ENCODE assay signal across 1 cellular context in the genomic region with DNA sequence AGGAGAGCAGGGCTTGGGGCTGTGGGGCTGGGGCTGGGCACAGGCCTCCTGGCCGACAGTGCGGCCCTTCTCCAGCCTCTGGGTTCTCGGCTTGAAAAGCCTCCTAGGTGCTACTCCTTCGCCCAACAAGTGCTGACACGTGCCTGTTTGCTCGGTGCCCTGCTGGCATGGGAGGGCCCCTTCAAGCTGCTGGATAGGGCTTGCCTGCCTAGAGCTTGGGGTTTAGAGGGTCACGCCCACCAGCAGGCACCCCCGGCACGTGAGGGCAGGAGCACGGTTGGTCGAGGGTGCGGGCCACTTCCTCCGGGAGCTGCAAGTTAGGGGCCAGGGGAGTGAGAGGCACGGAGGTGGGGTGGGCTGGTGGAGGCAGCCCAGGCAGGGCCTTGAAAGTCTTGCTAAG.
TF ChIP-seq lines count a peak whose summit lies in the region.

No MANE protein-coding gene starts in this region.

TF ChIP-seq in WTC11, 78 proteins besides CTCF, POLR2A, EP300 and RAD21:
- no peak for TF ChIP-seq ARID4B (CRISPR knock-in tag; IDR thresholded peaks at IDR 0.05; ENCODE audit: borderline replicate concordance)
- TF ChIP-seq PRRX2 (CRISPR knock-in tag; IDR thresholded peaks at IDR 0.05), result no peak
- TF ChIP-seq, protein P1, sequence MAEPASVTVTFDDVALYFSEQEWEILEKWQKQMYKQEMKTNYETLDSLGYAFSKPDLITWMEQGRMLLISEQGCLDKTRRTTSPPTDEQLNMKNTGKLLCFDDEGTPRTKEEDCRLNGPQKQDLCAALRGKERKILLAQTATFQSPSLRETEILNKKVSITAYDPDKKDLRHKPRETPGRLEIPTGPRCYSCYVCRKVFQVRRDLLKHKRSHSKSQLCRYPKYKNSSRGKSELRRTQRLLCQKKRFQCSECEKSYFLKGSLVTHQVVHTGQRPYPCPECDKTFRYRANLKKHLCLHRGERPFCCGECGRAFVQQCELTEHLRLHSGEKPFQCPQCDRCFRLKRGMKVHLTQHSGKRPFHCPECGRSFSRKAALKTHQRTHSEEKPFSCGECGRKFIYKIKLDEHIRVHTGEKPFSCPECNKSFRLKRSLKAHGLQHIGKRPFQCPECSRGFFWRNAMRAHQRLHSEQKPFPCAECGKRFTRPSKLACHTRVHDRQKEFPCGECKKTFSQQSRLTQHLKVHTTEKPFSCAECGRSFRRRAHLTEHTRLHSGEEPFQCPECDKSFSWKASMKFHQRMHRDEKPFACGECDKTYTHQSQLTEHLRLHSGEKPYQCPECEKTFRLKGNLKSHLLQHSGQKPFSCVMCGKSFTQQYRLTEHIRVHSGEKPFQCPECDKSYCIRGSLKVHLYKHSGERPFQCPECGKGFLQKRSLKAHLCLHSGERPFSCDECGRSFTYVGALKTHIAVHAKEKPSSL (CRISPR knock-in tag; conservative IDR thresholded peaks at IDR 0.05), result no peak
- TF ChIP-seq, protein P2, sequence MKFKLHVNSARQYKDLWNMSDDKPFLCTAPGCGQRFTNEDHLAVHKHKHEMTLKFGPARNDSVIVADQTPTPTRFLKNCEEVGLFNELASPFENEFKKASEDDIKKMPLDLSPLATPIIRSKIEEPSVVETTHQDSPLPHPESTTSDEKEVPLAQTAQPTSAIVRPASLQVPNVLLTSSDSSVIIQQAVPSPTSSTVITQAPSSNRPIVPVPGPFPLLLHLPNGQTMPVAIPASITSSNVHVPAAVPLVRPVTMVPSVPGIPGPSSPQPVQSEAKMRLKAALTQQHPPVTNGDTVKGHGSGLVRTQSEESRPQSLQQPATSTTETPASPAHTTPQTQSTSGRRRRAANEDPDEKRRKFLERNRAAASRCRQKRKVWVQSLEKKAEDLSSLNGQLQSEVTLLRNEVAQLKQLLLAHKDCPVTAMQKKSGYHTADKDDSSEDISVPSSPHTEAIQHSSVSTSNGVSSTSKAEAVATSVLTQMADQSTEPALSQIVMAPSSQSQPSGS (CRISPR knock-in tag; IDR thresholded peaks at IDR 0.05; ENCODE audit: borderline replicate concordance, low read depth), result no peak
- no peak for TF ChIP-seq SMAD3 (CRISPR knock-in tag; IDR thresholded peaks at IDR 0.05; ENCODE audit: borderline replicate concordance)
- no peak for TF ChIP-seq SP1 (CRISPR knock-in tag; conservative IDR thresholded peaks at IDR 0.05)
- no peak for TF ChIP-seq ATF6 (CRISPR knock-in tag; IDR thresholded peaks at IDR 0.05)
- TF ChIP-seq, protein P3, sequence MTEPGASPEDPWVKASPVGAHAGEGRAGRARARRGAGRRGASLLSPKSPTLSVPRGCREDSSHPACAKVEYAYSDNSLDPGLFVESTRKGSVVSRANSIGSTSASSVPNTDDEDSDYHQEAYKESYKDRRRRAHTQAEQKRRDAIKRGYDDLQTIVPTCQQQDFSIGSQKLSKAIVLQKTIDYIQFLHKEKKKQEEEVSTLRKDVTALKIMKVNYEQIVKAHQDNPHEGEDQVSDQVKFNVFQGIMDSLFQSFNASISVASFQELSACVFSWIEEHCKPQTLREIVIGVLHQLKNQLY (CRISPR knock-in tag; IDR thresholded peaks at IDR 0.05), result no peak
- TF ChIP-seq ZNF532 (CRISPR knock-in tag; IDR thresholded peaks at IDR 0.05; ENCODE audit: borderline replicate concordance), result no peak
- TF ChIP-seq NFATC4 (CRISPR knock-in tag; IDR thresholded peaks at IDR 0.05), result no peak
- TF ChIP-seq E2F5 (CRISPR knock-in tag; IDR thresholded peaks at IDR 0.05), result no peak
